In the genomic region with DNA sequence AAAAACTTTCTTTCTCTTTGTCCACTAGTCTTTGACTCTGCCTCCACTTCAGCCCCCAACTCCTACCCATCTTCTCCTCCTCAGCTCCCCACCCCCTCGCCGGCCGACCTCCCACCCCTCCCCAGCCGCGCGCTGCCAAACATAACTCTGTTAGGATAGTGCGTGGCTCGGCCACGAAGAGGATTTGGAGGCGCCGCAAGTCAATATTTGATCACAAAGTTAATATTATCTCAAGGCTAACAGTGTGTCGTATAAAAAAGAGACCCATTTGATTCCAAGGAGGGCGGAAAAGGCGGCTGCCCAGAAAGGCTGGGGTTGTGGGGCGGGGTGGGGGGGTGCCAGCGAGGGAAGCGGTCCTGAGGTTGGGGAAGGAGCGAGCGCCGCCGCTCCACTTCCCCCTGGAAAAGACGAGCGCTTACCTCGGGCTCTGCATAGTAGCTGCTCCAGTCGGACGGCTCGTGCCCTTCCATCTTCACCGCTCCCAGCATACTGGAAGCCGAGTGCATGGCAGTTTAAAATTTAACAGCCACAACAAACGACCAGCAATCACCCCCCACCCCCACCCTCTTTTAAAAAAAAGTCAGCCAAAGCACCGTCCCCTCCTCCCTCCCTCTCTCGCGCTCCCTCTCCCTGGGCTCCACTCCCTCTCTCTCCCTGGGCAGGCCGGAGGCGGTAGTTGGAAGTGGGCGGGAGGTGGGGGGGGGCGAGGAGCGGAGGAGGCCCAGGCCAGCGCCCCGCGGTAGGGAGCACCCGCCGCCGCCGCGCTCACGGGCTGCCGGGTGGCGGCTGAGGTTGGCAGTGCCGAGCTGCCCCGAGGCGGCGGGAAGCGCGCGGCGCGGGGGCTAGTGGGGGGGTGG, we compare ENCODE assay signal across 1 cellular context.
TF ChIP-seq lines count a peak whose summit lies in the region.

A gene (minus strand): TSS at position 800 of the 857 bp plus-strand sequence. CDS start 294 bp downstream, at position 506.

TF ChIP-seq in HepG2, 621 proteins besides CTCF, POLR2A, EP300 and RAD21 (continued from another document and continues in another):
- TF ChIP-seq, protein P1, sequence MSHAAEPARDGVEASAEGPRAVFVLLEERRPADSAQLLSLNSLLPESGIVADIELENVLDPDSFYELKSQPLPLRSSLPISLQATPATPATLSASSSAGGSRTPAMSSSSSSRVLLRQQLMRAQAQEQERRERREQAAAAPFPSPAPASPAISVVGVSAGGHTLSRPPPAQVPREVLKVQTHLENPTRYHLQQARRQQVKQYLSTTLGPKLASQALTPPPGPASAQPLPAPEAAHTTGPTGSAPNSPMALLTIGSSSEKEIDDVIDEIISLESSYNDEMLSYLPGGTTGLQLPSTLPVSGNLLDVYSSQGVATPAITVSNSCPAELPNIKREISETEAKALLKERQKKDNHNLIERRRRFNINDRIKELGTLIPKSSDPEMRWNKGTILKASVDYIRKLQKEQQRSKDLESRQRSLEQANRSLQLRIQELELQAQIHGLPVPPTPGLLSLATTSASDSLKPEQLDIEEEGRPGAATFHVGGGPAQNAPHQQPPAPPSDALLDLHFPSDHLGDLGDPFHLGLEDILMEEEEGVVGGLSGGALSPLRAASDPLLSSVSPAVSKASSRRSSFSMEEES (CRISPR knock-in tag; IDR thresholded peaks at IDR 0.05) = peak; percentile 17; the same call in 1 of the 2 replicates
- peak; percentile 36; the same call in 1 of the 2 replicates for TF ChIP-seq ZNF225 (CRISPR knock-in tag; IDR thresholded peaks at IDR 0.05)
- TF ChIP-seq, protein P2, sequence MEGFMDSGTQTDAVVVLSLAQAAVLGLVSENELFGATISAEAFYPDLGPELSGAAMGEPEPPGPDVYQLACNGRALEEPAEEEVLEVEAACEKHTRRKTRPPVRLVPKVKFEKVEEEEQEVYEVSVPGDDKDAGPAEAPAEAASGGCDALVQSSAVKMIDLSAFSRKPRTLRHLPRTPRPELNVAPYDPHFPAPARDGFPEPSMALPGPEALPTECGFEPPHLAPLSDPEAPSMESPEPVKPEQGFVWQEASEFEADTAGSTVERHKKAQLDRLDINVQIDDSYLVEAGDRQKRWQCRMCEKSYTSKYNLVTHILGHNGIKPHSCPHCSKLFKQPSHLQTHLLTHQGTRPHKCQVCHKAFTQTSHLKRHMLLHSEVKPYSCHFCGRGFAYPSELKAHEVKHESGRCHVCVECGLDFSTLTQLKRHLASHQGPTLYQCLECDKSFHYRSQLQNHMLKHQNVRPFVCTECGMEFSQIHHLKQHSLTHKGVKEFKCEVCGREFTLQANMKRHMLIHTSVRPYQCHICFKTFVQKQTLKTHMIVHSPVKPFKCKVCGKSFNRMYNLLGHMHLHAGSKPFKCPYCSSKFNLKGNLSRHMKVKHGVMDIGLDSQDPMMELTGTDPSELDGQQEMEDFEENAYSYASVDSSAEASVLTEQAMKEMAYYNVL (CRISPR knock-in tag; IDR thresholded peaks at IDR 0.05; ENCODE audit: borderline replicate concordance) = peak; percentile 73; the same call in 1 of the 2 replicates
- TF ChIP-seq MXI1 (IDR thresholded peaks at IDR 0.05; ENCODE audit: borderline replicate concordance, low read depth, low read length) = peak; percentile 43; the same call in 2 of the 3 replicates
- TF ChIP-seq, protein P3, sequence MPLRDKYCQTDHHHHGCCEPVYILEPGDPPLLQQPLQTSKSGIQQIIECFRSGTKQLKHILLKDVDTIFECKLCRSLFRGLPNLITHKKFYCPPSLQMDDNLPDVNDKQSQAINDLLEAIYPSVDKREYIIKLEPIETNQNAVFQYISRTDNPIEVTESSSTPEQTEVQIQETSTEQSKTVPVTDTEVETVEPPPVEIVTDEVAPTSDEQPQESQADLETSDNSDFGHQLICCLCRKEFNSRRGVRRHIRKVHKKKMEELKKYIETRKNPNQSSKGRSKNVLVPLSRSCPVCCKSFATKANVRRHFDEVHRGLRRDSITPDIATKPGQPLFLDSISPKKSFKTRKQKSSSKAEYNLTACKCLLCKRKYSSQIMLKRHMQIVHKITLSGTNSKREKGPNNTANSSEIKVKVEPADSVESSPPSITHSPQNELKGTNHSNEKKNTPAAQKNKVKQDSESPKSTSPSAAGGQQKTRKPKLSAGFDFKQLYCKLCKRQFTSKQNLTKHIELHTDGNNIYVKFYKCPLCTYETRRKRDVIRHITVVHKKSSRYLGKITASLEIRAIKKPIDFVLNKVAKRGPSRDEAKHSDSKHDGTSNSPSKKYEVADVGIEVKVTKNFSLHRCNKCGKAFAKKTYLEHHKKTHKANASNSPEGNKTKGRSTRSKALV (CRISPR knock-in tag; IDR thresholded peaks at IDR 0.05) = no peak
- TF ChIP-seq ZNF317 (CRISPR knock-in tag; IDR thresholded peaks at IDR 0.05) = peak; percentile 42; the same call in 1 of the 2 replicates
- no peak for TF ChIP-seq RAD51 (IDR thresholded peaks at IDR 0.05; ENCODE audit: borderline replicate concordance)
- TF ChIP-seq RBAK (CRISPR knock-in tag; IDR thresholded peaks at IDR 0.05) = no peak
- peak; percentile 63 for TF ChIP-seq CREM (IDR thresholded peaks at IDR 0.05)
- no peak for TF ChIP-seq CREM (CRISPR knock-in tag; IDR thresholded peaks at IDR 0.05)
- TF ChIP-seq ARNT2 (CRISPR knock-in tag; IDR thresholded peaks at IDR 0.05; ENCODE audit: low read depth) = peak; percentile 72; the same call in 1 of the 2 replicates
- 0 out of 2 replicates have a peak, but pooled peaks have one; percentile 15 for TF ChIP-seq ZNF34 (CRISPR knock-in tag; IDR thresholded peaks at IDR 0.05; ENCODE audit: borderline replicate concordance)
- TF ChIP-seq, protein P4, sequence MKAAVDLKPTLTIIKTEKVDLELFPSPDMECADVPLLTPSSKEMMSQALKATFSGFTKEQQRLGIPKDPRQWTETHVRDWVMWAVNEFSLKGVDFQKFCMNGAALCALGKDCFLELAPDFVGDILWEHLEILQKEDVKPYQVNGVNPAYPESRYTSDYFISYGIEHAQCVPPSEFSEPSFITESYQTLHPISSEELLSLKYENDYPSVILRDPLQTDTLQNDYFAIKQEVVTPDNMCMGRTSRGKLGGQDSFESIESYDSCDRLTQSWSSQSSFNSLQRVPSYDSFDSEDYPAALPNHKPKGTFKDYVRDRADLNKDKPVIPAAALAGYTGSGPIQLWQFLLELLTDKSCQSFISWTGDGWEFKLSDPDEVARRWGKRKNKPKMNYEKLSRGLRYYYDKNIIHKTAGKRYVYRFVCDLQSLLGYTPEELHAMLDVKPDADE (CRISPR knock-in tag; IDR thresholded peaks at IDR 0.05) = no peak
- peak; percentile 98 for TF ChIP-seq ZNF263 (CRISPR knock-in tag; IDR thresholded peaks at IDR 0.05)
- TF ChIP-seq ZNF230 (CRISPR knock-in tag; IDR thresholded peaks at IDR 0.05) = peak; percentile 32; the same call in 1 of the 2 replicates
- TF ChIP-seq, protein P5, sequence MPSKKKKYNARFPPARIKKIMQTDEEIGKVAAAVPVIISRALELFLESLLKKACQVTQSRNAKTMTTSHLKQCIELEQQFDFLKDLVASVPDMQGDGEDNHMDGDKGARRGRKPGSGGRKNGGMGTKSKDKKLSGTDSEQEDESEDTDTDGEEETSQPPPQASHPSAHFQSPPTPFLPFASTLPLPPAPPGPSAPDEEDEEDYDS (CRISPR knock-in tag; IDR thresholded peaks at IDR 0.05) = 0 out of 2 replicates have a peak, but pooled peaks have one; percentile 40
- TF ChIP-seq JARID2 (CRISPR knock-in tag; IDR thresholded peaks at IDR 0.05; ENCODE audit: insufficient replicate concordance) = no peak
- TF ChIP-seq, protein P6, sequence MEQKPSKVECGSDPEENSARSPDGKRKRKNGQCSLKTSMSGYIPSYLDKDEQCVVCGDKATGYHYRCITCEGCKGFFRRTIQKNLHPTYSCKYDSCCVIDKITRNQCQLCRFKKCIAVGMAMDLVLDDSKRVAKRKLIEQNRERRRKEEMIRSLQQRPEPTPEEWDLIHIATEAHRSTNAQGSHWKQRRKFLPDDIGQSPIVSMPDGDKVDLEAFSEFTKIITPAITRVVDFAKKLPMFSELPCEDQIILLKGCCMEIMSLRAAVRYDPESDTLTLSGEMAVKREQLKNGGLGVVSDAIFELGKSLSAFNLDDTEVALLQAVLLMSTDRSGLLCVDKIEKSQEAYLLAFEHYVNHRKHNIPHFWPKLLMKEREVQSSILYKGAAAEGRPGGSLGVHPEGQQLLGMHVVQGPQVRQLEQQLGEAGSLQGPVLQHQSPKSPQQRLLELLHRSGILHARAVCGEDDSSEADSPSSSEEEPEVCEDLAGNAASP (CRISPR knock-in tag; IDR thresholded peaks at IDR 0.05; ENCODE audit: borderline replicate concordance) = peak; percentile 61; the same call in 1 of the 2 replicates
- peak; percentile 80 for TF ChIP-seq ZNF788 (CRISPR knock-in tag; IDR thresholded peaks at IDR 0.05; ENCODE audit: borderline replicate concordance)
- peak; percentile 83 for TF ChIP-seq ZNF564 (CRISPR knock-in tag; IDR thresholded peaks at IDR 0.05)
- TF ChIP-seq MTA3 (CRISPR knock-in tag; IDR thresholded peaks at IDR 0.05) = no peak
- peak; percentile 56; the same call in 1 of the 2 replicates for TF ChIP-seq ZBTB7B (CRISPR knock-in tag; IDR thresholded peaks at IDR 0.05)
- peak; percentile 8; the same call in 1 of the 2 replicates for TF ChIP-seq RARG (CRISPR knock-in tag; IDR thresholded peaks at IDR 0.05; ENCODE audit: low read depth)
- peak; percentile 82 for TF ChIP-seq TARDBP (CRISPR knock-in tag; IDR thresholded peaks at IDR 0.05)
- peak; percentile 69; the same call in 1 of the 2 replicates for TF ChIP-seq DMAP1 (CRISPR knock-in tag; IDR thresholded peaks at IDR 0.05)
- no peak for TF ChIP-seq ZNF333 (CRISPR knock-in tag; IDR thresholded peaks at IDR 0.05; ENCODE audit: borderline replicate concordance)
- no peak for TF ChIP-seq NONO (IDR thresholded peaks at IDR 0.05)
- TF ChIP-seq NONO (CRISPR knock-in tag; conservative IDR thresholded peaks at IDR 0.05) = peak; percentile 56; the same call in 1 of the 2 replicates
- TF ChIP-seq, protein P7, sequence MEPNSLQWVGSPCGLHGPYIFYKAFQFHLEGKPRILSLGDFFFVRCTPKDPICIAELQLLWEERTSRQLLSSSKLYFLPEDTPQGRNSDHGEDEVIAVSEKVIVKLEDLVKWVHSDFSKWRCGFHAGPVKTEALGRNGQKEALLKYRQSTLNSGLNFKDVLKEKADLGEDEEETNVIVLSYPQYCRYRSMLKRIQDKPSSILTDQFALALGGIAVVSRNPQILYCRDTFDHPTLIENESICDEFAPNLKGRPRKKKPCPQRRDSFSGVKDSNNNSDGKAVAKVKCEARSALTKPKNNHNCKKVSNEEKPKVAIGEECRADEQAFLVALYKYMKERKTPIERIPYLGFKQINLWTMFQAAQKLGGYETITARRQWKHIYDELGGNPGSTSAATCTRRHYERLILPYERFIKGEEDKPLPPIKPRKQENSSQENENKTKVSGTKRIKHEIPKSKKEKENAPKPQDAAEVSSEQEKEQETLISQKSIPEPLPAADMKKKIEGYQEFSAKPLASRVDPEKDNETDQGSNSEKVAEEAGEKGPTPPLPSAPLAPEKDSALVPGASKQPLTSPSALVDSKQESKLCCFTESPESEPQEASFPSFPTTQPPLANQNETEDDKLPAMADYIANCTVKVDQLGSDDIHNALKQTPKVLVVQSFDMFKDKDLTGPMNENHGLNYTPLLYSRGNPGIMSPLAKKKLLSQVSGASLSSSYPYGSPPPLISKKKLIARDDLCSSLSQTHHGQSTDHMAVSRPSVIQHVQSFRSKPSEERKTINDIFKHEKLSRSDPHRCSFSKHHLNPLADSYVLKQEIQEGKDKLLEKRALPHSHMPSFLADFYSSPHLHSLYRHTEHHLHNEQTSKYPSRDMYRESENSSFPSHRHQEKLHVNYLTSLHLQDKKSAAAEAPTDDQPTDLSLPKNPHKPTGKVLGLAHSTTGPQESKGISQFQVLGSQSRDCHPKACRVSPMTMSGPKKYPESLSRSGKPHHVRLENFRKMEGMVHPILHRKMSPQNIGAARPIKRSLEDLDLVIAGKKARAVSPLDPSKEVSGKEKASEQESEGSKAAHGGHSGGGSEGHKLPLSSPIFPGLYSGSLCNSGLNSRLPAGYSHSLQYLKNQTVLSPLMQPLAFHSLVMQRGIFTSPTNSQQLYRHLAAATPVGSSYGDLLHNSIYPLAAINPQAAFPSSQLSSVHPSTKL (CRISPR knock-in tag; IDR thresholded peaks at IDR 0.05) = peak; percentile 73
- TF ChIP-seq GABPA (IDR thresholded peaks at IDR 0.05; ENCODE audit: low read depth, low read length) = no peak
- 0 out of 2 replicates have a peak, but pooled peaks have one; percentile 18 for TF ChIP-seq GABPA (CRISPR knock-in tag; IDR thresholded peaks at IDR 0.05; ENCODE audit: low read depth)
- TF ChIP-seq, protein P8, sequence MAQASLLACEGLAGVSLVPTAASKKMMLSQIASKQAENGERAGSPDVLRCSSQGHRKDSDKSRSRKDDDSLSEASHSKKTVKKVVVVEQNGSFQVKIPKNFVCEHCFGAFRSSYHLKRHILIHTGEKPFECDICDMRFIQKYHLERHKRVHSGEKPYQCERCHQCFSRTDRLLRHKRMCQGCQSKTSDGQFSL (CRISPR knock-in tag; IDR thresholded peaks at IDR 0.05) = peak; percentile 98
- TF ChIP-seq ZNF296 (CRISPR knock-in tag; conservative IDR thresholded peaks at IDR 0.05) = 0 out of 2 replicates have a peak, but pooled peaks have one; percentile 0
- TF ChIP-seq SAP130 (CRISPR knock-in tag; IDR thresholded peaks at IDR 0.05; ENCODE audit: low read depth) = peak; percentile 74
- TF ChIP-seq ZNF556 (CRISPR knock-in tag; IDR thresholded peaks at IDR 0.05; ENCODE audit: borderline replicate concordance) = peak; percentile 94
- TF ChIP-seq ZNF775 (CRISPR knock-in tag; IDR thresholded peaks at IDR 0.05; ENCODE audit: borderline replicate concordance) = no peak
- TF ChIP-seq CHD2 (IDR thresholded peaks at IDR 0.05; ENCODE audit: low read depth, low read length) = peak; percentile 81
- no peak for TF ChIP-seq RCOR2 (CRISPR knock-in tag; IDR thresholded peaks at IDR 0.05)
- no peak for TF ChIP-seq FOXP1 (IDR thresholded peaks at IDR 0.05)
- TF ChIP-seq FOXP1 (CRISPR knock-in tag; IDR thresholded peaks at IDR 0.05) = peak; percentile 52
- TF ChIP-seq PRMT3 (CRISPR knock-in tag; IDR thresholded peaks at IDR 0.05; ENCODE audit: borderline replicate concordance, low read depth) = no peak
- no peak for TF ChIP-seq CENPX (CRISPR knock-in tag; IDR thresholded peaks at IDR 0.05)
- 0 out of 2 replicates have a peak, but pooled peaks have one; percentile 31 for TF ChIP-seq BHLHE40 (IDR thresholded peaks at IDR 0.05; ENCODE audit: low read length)
- peak; percentile 63 for TF ChIP-seq TEAD3 (CRISPR knock-in tag; optimal IDR thresholded peaks at IDR 0.05; ENCODE audit: borderline replicate concordance)
- 0 out of 2 replicates have a peak, but pooled peaks have one; percentile 3 for TF ChIP-seq ZNF121 (CRISPR knock-in tag; IDR thresholded peaks at IDR 0.05)
- peak; percentile 99 for TF ChIP-seq ZNF746 (CRISPR knock-in tag; IDR thresholded peaks at IDR 0.05)
- TF ChIP-seq ZNF670 (CRISPR knock-in tag; IDR thresholded peaks at IDR 0.05; ENCODE audit: borderline replicate concordance) = no peak
- TF ChIP-seq ZNF326 (CRISPR knock-in tag; IDR thresholded peaks at IDR 0.05; ENCODE audit: borderline replicate concordance) = no peak
- TF ChIP-seq ZNF619 (CRISPR knock-in tag; IDR thresholded peaks at IDR 0.05) = 0 out of 2 replicates have a peak, but pooled peaks have one; percentile 38
- no peak; the same call in 1 of the 2 replicates for TF ChIP-seq WIZ (CRISPR knock-in tag; IDR thresholded peaks at IDR 0.05)
